ENCODE assay signal across 11 cellular contexts in the genomic region with DNA sequence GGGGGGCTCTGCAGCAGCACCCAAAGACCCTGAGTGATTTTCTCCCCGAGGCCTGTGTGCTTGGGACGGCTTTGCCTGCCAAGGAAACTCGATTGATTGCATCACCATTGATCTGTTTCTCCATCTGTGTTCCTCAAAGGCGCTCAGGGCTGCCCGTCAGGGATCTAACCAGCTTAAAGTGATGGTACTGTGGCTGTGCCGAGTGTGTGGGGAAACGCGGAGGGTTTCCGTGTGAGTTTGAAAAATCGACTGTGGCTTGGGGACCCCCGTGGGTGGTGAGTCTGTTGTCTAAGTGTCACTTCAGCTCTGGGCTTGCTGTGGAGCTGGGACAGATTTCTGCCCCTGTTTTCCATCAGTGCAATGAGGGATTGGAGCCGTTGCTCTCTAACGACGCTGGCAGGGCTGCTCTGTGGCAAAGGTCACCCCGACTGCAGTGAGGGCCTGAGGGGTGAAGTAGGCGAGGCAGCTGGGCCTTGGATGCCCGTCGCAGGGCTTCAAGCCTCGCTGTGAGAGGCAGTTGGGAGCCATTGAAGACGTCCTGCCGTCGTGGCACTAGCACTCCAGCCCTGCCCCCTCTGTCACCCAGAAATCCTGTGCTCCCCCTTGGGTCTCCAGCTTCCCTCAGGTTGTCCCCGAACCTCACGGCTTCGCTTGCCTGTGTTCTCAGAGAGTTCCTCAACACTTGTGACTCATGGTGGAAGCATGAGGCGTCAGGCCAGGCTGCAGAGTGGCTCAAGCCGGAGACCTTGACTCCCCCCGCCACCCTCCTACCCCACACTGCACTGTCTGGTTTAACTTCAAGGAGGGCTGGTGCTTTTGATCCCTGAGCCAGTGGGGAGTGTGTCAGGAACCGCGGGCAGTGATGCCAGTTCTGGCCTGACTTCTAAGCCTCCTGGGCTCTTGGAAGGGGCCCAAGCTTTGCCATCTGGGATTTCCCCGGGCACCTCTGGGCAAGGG. TPM values are rescaled to one million over a fixed set of nuclear protein-coding genes. Genes with fewer than 3 reads are reported as not detected.
A peak's percentile ranks its signal among the peaks of the same experiment; 100 is the strongest.
DNase-seq lines count a peak whose midpoint lies in the region; ATAC-seq, FAIRE-seq and TF ChIP-seq lines count a peak whose summit lies in the region.
"Had no signal": no experiment of that assay in that cellular context is flagged by ENCODE, and none has a peak within 500 bp of the region (broad histone marks: within the 10 kb centered on the region; RNA-seq: fewer than 3 reads in every experiment).

No MANE protein-coding gene starts in this region.

- intact Hi-C loops in pancreas (cut with DNase I), result no loop called here

- no peak overlapping the region for H3K4me3 ChIP-seq in endodermal cell (ENCODE audit: low read length)
- H3K4me3 ChIP-seq in pancreas, result no peak overlapping the region

- no peak overlapping the region for H3K27ac Mint-ChIP-seq in endodermal cell
- H3K27ac Mint-ChIP-seq: effector memory CD8-positive, alpha-beta T cell; stimulated activated naive CD8-positive, alpha-beta T cell treated with anti-CD3 and anti-CD28 coated beads, Interleukin-15, Interleukin-2, amounts not matched to agents 100 ng/mL and 50 ng/mL, for 24 hours had no signal

- WGBS in endodermal cell (ENCODE audit: insufficient coverage in 1 of 2, insufficient read length in 1 of 2), 2 experiments, result 74 to 77% methylated on average over 25 to 31 of the region's 31 CpGs
- 29 to 34% methylated on average over 31 of the region's 31 CpGs for WGBS in pancreas, 2 donors

- TF ChIP-seq CTCF in endodermal cell (conservative IDR thresholded peaks at IDR 0.05) (no peak), pancreas (IDR thresholded peaks at IDR 0.05) (no peak), GM13976 (IDR thresholded peaks at IDR 0.05; ENCODE audit: borderline replicate concordance, control extremely low read depth, extremely low read depth, insufficient read depth, missing control alignments) (no peak)

- peaks cover 2% of the 10 kb centered on the region for H3K4me1 Mint-ChIP-seq in endodermal cell

- no peaks in the 10 kb centered on the region for H3K36me3 Mint-ChIP-seq in endodermal cell (ENCODE audit: low read depth)

- in situ Hi-C loops in GM13976 (cut with MboI; ENCODE audit: low sequenced_read_pairs, unreplicated experiment), result no loop called here

- H3K4me1 ChIP-seq in endodermal cell (ENCODE audit: control insufficient read depth, insufficient read depth, low read length) (no peaks in the 10 kb centered on the region), pancreas (peaks cover 0 to 9% (median 3%) of the 10 kb centered on the region in 3 donors)

- H3K9ac ChIP-seq in endodermal cell (ENCODE audit: extremely low read depth, low read length, poor library complexity, severe bottlenecking), result no peak overlapping the region

- peak; percentile 62 to 93 (median 88) for ATAC-seq in pancreas
- ATAC-seq: effector memory CD8-positive, alpha-beta T cell had no signal

- H3K27me3 ChIP-seq in endodermal cell (ENCODE audit: control insufficient read depth, insufficient read depth, low read length, poor library complexity, severe bottlenecking), result peaks cover 8% of the 10 kb centered on the region
- H3K27me3 ChIP-seq in pancreas, result no peaks in the 10 kb centered on the region

- H3K9me3 ChIP-seq in endodermal cell (ENCODE audit: control insufficient read depth, low read length) (no peaks in the 10 kb centered on the region), pancreas (no peaks in the 10 kb centered on the region)

- H3K4me3 Mint-ChIP-seq in endodermal cell, result no peak overlapping the region
- H3K4me3 Mint-ChIP-seq: effector memory CD8-positive, alpha-beta T cell; stimulated activated naive CD8-positive, alpha-beta T cell treated with anti-CD3 and anti-CD28 coated beads, Interleukin-15, Interleukin-2, amounts not matched to agents 100 ng/mL and 50 ng/mL, for 24 hours had no signal

- DNase-seq in DMS 273 (lab: John Stamatoyannopoulos, UW; ENCODE audit: unreplicated experiment) (peak; percentile 84), NCI-H1092 treated with DMSO at 0.1 percent for 48 hours (lab: John Stamatoyannopoulos, UW) (peak; percentile 74), endodermal cell (peak; percentile 72), pancreas (peak in 5 of 6 donors; percentile 50 to 74 (median 65)), HuH-7 (ENCODE audit: low spot score) (no peak), GM13976 (ENCODE audit: low spot score) (no peak), GDM1 (lab: John Stamatoyannopoulos, UW) (no peak)
- no peak for DNase-seq in activated naive CD4-positive, alpha-beta T cell treated with Interleukin-2 at 50 U/mL for 16 hours
- DNase-seq: effector memory CD8-positive, alpha-beta T cell; NCI-H1436 treated with DMSO at 0.1 percent for 48 hours had no signal

- H3K27me3 Mint-ChIP-seq in endodermal cell (ENCODE audit: insufficient read depth), result peaks cover 20% of the 10 kb centered on the region

- H3K27ac ChIP-seq in endodermal cell (ENCODE audit: low read depth, low read length), result peak overlapping the region; percentile 36
- peak overlapping the region in 1 of 4 donors; percentile 8 for H3K27ac ChIP-seq in pancreas

- H3K9me3 Mint-ChIP-seq in endodermal cell, result no peaks in the 10 kb centered on the region
- H3K9me3 Mint-ChIP-seq: effector memory CD8-positive, alpha-beta T cell; stimulated activated naive CD8-positive, alpha-beta T cell treated with anti-CD3 and anti-CD28 coated beads, Interleukin-15, Interleukin-2, amounts not matched to agents 100 ng/mL and 50 ng/mL, for 24 hours had no signal

- no peak for FAIRE-seq in pancreas (lab: Jason Lieb, UNC)

- H3K36me3 ChIP-seq in endodermal cell (ENCODE audit: control insufficient read depth, insufficient read depth, low read length) (no peaks in the 10 kb centered on the region), pancreas (no peaks in the 10 kb centered on the region)

RNA-seq across cellular contexts. Expression of a gene that starts 21.8 kb away (rescaled TPM):
- 1 to 10 TPM; 1.2 to 2.2 TPM for total RNA-seq in endodermal cell
- polyA plus RNA-seq in endodermal cell (2013, experiment 1 of 2), result 0.32 TPM
- polyA plus RNA-seq in endodermal cell (2013, experiment 2 of 2), result 0.29 TPM
- total RNA-seq in pancreas, result under 1 TPM; 0.04 to 0.09 (median 0.06) TPM
- polyA plus RNA-seq in pancreas, result under 1 TPM; 0.15 to 0.21 TPM

RNA-seq across cellular contexts. Expression of a gene that starts 59.8 kb away (rescaled TPM):
- total RNA-seq in endodermal cell, result 10 to 100 TPM; 65.5 to 70.3 TPM
- 66.1 TPM for polyA plus RNA-seq in endodermal cell (2013, experiment 1 of 2)
- 59.9 TPM for polyA plus RNA-seq in endodermal cell (2013, experiment 2 of 2)
- total RNA-seq in pancreas, result 10 to 100 TPM; 25.9 to 50.8 (median 33.7) TPM
- 100 to 1,000 TPM; 113 to 117 TPM for polyA plus RNA-seq in pancreas

Comparison
In these comparisons a context has a peak if more than half of its experiments do, and no peak if none do; other contexts are left out.
1. DNase-seq: peak in DMS 273 (single experiment), NCI-H1092 treated with DMSO at 0.1 percent for 48 hours (single experiment), endodermal cell (single experiment) and pancreas (5 of 6); none in HuH-7 (single experiment), GM13976 (single experiment), activated naive CD4-positive, alpha-beta T cell treated with Interleukin-2 at 50 U/mL for 16 hours (single experiment) and GDM1 (single experiment).